In genomic region chr11:12175694-12176241, GRCh38 we compare ENCODE assay signal across 8 cellular contexts.
DNase-seq lines count a peak whose midpoint lies in the region; ATAC-seq and TF ChIP-seq lines count a peak whose summit lies in the region.

No MANE protein-coding gene starts in this region.

- peak overlapping the region; percentile 79 for H3K9ac ChIP-seq in GM23248

- 5 to 9% methylated on average over 4 of the region's 4 CpGs for WGBS in GM23248 (ENCODE audit: low coverage in 1 of 2, low lambda C conversion rate in 2 of 2, missing lambda C conversion rate in 2 of 2), 2 experiments

- in situ Hi-C loops in GM23248 (cut with MboI): no loop called here

- no peak for TF ChIP-seq CTCF in AG04450 (IDR thresholded peaks at IDR 0.05; ENCODE audit: low read depth, low read length)
- TF ChIP-seq CTCF in activated CD8-positive, alpha-beta T cell treated with anti-CD3 and anti-CD28 coated beads for 36 hours (IDR thresholded peaks at IDR 0.05): no peak
- TF ChIP-seq CTCF in foreskin keratinocyte (conservative IDR thresholded peaks at IDR 0.05): no peak

- H3K4me3 Mint-ChIP-seq in activated CD8-positive, alpha-beta T cell treated with anti-CD3 and anti-CD28 coated beads for 36 hours: peak overlapping the region; percentile 2

- no peaks in the 10 kb centered on the region for H3K27me3 Mint-ChIP-seq in activated CD8-positive, alpha-beta T cell treated with anti-CD3 and anti-CD28 coated beads for 36 hours

- H3K27me3 ChIP-seq in AG04450 (ENCODE audit: control insufficient read depth, insufficient read depth, low read length) (no peaks in the 10 kb centered on the region), GM23248 (replicated peaks; ENCODE audit: insufficient read depth) (no peaks in the 10 kb centered on the region), foreskin keratinocyte (no peaks in the 10 kb centered on the region)

- H4K20me1 ChIP-seq in GM23248 (ENCODE audit: insufficient read depth): no peaks in the 10 kb centered on the region

- CTCF ChIA-PET in AG04450 (lab: Charles Lee): no interaction called here
- CTCF ChIA-PET in activated CD8-positive, alpha-beta T cell treated with anti-CD3 and anti-CD28 coated beads for 36 hours (lab: Charles Lee): interaction anchor here (1.6 kb wide), 1 partner anchor 15 kb away, joined by 3 read pairs; no protein-coding TSS in a partner anchor

- peaks cover 43% of the 10 kb centered on the region for H3K36me3 Mint-ChIP-seq in activated CD8-positive, alpha-beta T cell treated with anti-CD3 and anti-CD28 coated beads for 36 hours (ENCODE audit: low read depth)

- H3F3A ChIP-seq in GM23248 (ENCODE audit: insufficient read depth): peaks cover 64% of the 10 kb centered on the region

- H3K27ac ChIP-seq in AG04450 (ENCODE audit: low read depth, low read length) (peak overlapping the region; percentile 93), GM23248 (peak overlapping the region; percentile 96), foreskin keratinocyte (peak overlapping the region; percentile 98)

- peak; percentile 67 for ATAC-seq in activated CD8-positive, alpha-beta T cell treated with anti-CD3 and anti-CD28 coated beads for 36 hours
- ATAC-seq in foreskin keratinocyte: peak; percentile 93
- no peak for ATAC-seq in HG03280 (IDR thresholded peaks at IDR 0.05; ENCODE audit: unreplicated experiment)

- no peak overlapping the region for H3K4me3 ChIP-seq in AG04450 (ENCODE audit: low read depth, low read length)
- H3K4me3 ChIP-seq in GM23248: no peak overlapping the region

- no peak overlapping the region for H2AFZ ChIP-seq in GM23248

- H3K9me2 ChIP-seq in GM23248 (ENCODE audit: insufficient read depth): no peaks in the 10 kb centered on the region

- H3K4me2 ChIP-seq in GM23248 (ENCODE audit: unreplicated experiment): peak overlapping the region; percentile 34

- H3K9me3 ChIP-seq in AG04450 (ENCODE audit: control insufficient read depth, insufficient read depth, low read length): no peaks in the 10 kb centered on the region
- H3K9me3 ChIP-seq in GM23248 (ENCODE audit: low read depth): no peaks in the 10 kb centered on the region

- intact Hi-C loops in activated CD8-positive, alpha-beta T cell treated with anti-CD3 and anti-CD28 coated beads for 36 hours (cut with micrococcal nuclease): loop anchor here (2.0 kb wide), 1 partner anchor 25 kb away; no protein-coding TSS in a partner anchor

- H3K27ac Mint-ChIP-seq in activated CD8-positive, alpha-beta T cell treated with anti-CD3 and anti-CD28 coated beads for 36 hours: peak overlapping the region; percentile 99

- peaks cover 84% of the 10 kb centered on the region for H3K79me2 ChIP-seq in GM23248 (ENCODE audit: insufficient read depth)

- H3K9me3 Mint-ChIP-seq in activated CD8-positive, alpha-beta T cell treated with anti-CD3 and anti-CD28 coated beads for 36 hours: peaks cover 11% of the 10 kb centered on the region

- H3K4me1 ChIP-seq in GM23248 (ENCODE audit: insufficient read depth) (peaks cover 58% of the 10 kb centered on the region), foreskin keratinocyte (peaks cover 67% of the 10 kb centered on the region)

- H3K4me1 Mint-ChIP-seq in activated CD8-positive, alpha-beta T cell treated with anti-CD3 and anti-CD28 coated beads for 36 hours (ENCODE audit: low read depth): peaks cover 68% of the 10 kb centered on the region

- DNase-seq in AG04450 (ENCODE audit: low read depth, low spot score) (no peak), GM23248 (peak; percentile 94), foreskin keratinocyte (peak; percentile 99 to 100), iPS-NIHi7 (ENCODE audit: extremely low spot score) (no peak), activated gamma-delta T cell treated with Interleukin-2 at 50 U/mL for 16 hours (no peak), medulla oblongata (ENCODE audit: extremely low spot score) (no peak)
- DNase-seq in activated CD8-positive, alpha-beta T cell treated with anti-CD3 and anti-CD28 coated beads for 36 hours: peak; percentile 59

- POLR2A ChIA-PET in AG04450 (lab: Yijun Ruan, JAX): interaction anchor here (1.2 kb wide), 2 partner anchors 25 to 65 kb away, joined by 3 read pairs; partner anchors contain the start of gene MICAL2
- POLR2A ChIA-PET in activated CD8-positive, alpha-beta T cell treated with anti-CD3 and anti-CD28 coated beads for 36 hours (lab: Charles Lee): interaction anchor here (0.8 to 2.2 kb wide), 8 partner anchors 9 to 61 kb away, joined by 3 to 8 read pairs (median 4); no protein-coding TSS in a partner anchor

- no peaks in the 10 kb centered on the region for H3K36me3 ChIP-seq in GM23248 (ENCODE audit: low read depth)

Comparison
In these comparisons a context has a peak if more than half of its experiments do, and no peak if none do; other contexts are left out.
1. DNase-seq: peak in GM23248 (single experiment), activated CD8-positive, alpha-beta T cell treated with anti-CD3 and anti-CD28 coated beads for 36 hours (single experiment) and foreskin keratinocyte (2 of 2); none in AG04450 (single experiment), iPS-NIHi7 (single experiment), activated gamma-delta T cell treated with Interleukin-2 at 50 U/mL for 16 hours (single experiment) and medulla oblongata (single experiment).
2. Peak in every context shown above with its lines, with median percentiles within 50 percentile points of each other: H3K27ac ChIP-seq.